8 cellular contexts compared by ENCODE assay signal in the genomic region with DNA sequence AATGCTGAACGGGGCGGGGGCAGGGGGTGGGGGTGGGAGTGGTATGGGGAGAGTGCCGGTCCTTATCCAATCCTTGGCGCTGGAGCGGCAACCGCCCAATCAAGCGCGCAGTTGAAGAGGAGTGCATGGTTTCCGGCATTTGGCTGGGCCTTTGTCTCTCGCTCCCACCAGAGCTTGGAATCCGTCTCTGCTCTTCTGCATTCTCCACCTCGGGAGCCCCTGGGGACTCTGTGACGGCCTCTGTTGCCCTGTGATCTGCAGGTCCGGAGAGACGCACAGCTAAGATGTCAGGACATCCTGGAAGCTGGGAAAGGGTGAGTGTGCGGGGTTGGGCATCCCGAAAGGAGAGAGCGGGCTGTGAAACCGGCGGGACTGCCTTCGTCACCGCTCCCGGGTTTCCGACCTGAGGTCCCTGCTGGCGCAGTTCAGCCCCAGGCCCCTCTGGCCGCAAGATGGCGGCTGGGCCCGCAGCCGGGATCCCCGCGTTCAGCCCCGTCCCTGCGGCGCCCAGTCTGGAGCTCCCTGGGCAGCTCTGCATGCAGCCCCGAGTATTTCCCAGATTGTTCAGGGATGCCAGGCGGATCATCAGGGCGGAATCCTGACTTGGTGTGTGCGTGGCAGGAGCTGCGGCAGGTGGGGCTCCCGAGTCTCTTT. TPM values are rescaled to one million over a fixed set of nuclear protein-coding genes. Genes with fewer than 3 reads are reported as not detected.
DNase-seq lines count a peak whose midpoint lies in the region; ATAC-seq and TF ChIP-seq lines count a peak whose summit lies in the region.

No MANE protein-coding gene starts in this region.

- TF ChIP-seq CTCF in dorsolateral prefrontal cortex (IDR thresholded peaks at IDR 0.05 in 54 of 56, conservative IDR thresholded peaks at IDR 0.05 in 2 of 56; ENCODE audit: low read depth in 1 of 56, partially characterized antibody in 56 of 56) (peak in 20 of 56 donors; percentile 5 to 46 (median 22)), lower leg skin (IDR thresholded peaks at IDR 0.05) (no peak)

- DNase-seq in Ammon's horn (ENCODE audit: low spot score) (peak; percentile 97), NCI-H524 (lab: John Stamatoyannopoulos, UW) (peak; percentile 91 to 93), dorsolateral prefrontal cortex (peak; percentile 78 to 93 (median 90)), lower leg skin (ENCODE audit: low spot score in 2 of 2) (peak; percentile 92 to 97)
- peak; percentile 78 to 84 for DNase-seq in activated CD4-positive, alpha-beta T cell treated with anti-CD3 and anti-CD28 coated beads, Interleukin-2, amount 50 U/mL, for 48 hours
- peak; percentile 70 to 78 for DNase-seq in stimulated activated CD4-positive, alpha-beta T cell treated with anti-CD3 and anti-CD28 coated beads, Interleukin-4, amount 100 ng/mL, for 4 hours

- intact Hi-C loops in dorsolateral prefrontal cortex (cut with DNase I) (loop anchor here in 1 of 2 donors (5.0 to 10.0 kb wide), 2 partner anchors 54 to 119 kb away; a partner anchor contains a TSS), lower leg skin (cut with DNase I; ENCODE audit: low total_unique reads) (no loop called here)

- TF ChIP-seq POLR2A in GM19099 (IDR thresholded peaks at IDR 0.05; ENCODE audit: extremely low read depth, insufficient read length, low read depth) = peak; percentile 76
- TF ChIP-seq POLR2A in lower leg skin (IDR thresholded peaks at IDR 0.05) = no peak

- H3K27ac ChIP-seq in dorsolateral prefrontal cortex = peak overlapping the region; percentile 64 to 97 (median 93)

- peak; percentile 94 for ATAC-seq in HG03378 (IDR thresholded peaks at IDR 0.05; ENCODE audit: unreplicated experiment)

- 0 to 1% methylated on average over 40 of the region's 40 CpGs for WGBS in lower leg skin, 2 donors

- H3K27me3 ChIP-seq in dorsolateral prefrontal cortex = no peaks in the 10 kb centered on the region

- H3K4me3 ChIP-seq in dorsolateral prefrontal cortex (peak overlapping the region; percentile 49 to 98 (median 88)), lower leg skin (ENCODE audit: low read depth, poor library complexity, severe bottlenecking) (peak overlapping the region; percentile 56)

RNA-seq across cellular contexts. Expression of a gene that starts 53.6 kb away (rescaled TPM):
- total RNA-seq in dorsolateral prefrontal cortex (10 to 100 TPM; 19.9 to 40.9 (median 31.2) TPM), lower leg skin (10 to 100 TPM; 11.7 to 14.3 (median 13.2) TPM)

Comparison
In these comparisons a context has a peak if more than half of its experiments do, and no peak if none do; other contexts are left out.
1. Peak in every context shown above with its lines: DNase-seq, ATAC-seq, H3K4me3 ChIP-seq and H3K27ac ChIP-seq.